ENCODE assay signal across 1 cellular context in genomic region chr10:103762924-103763323, GRCh38.
TF ChIP-seq lines count a peak whose summit lies in the region.

No MANE protein-coding gene starts in this region.

TF ChIP-seq in A549, 52 proteins besides CTCF, POLR2A, EP300 and RAD21 (continued from another document):
- TF ChIP-seq HMGXB4 (CRISPR knock-in tag; IDR thresholded peaks at IDR 0.05; ENCODE audit: borderline replicate concordance) (no peak), FOSB (CRISPR knock-in tag; IDR thresholded peaks at IDR 0.05) (no peak), HOXB13 (CRISPR knock-in tag; IDR thresholded peaks at IDR 0.05; ENCODE audit: low read depth) (no peak), ATOH8 (CRISPR knock-in tag; IDR thresholded peaks at IDR 0.05; ENCODE audit: low read depth) (no peak), EHF (CRISPR knock-in tag; IDR thresholded peaks at IDR 0.05) (no peak), REST (IDR thresholded peaks at IDR 0.05) (no peak), ELK1 (IDR thresholded peaks at IDR 0.05; ENCODE audit: low read depth, low read length) (no peak), MAFK (IDR thresholded peaks at IDR 0.05; ENCODE audit: partially characterized antibody) (no peak), NR3C1 (IDR thresholded peaks at IDR 0.05) (no peak), ZC3H11A (IDR thresholded peaks at IDR 0.05) (no peak), TFCP2L1 (CRISPR knock-in tag; IDR thresholded peaks at IDR 0.05) (no peak)
TF ChIP-seq in A549: peak in this region for 0.
